19 cellular contexts compared by ENCODE assay signal in the genomic region with DNA sequence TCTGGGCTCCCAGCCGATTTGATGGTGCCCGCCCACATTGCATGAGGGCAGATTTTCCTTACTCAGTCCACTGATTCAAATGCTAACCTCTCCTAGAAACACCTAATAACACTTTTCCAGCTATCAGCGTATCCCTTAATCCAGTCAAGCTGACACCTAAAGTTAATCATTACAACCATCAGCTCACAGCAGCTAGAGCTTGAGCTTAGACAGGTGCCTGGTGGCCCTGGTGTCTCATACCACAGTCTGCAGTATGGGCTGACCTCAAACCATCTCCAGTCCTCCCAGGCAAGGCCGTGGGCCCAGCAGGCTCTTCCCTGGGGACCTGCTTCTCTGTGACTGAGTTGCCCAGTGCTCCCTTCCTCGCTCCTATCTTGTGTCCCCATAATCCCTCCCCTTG.
DNase-seq lines count a peak whose midpoint lies in the region; ATAC-seq, FAIRE-seq and TF ChIP-seq lines count a peak whose summit lies in the region.
"Had no signal": no experiment of that assay in that cellular context is flagged by ENCODE, and none has a peak within 500 bp of the region (broad histone marks: within the 10 kb centered on the region; RNA-seq: fewer than 3 reads in every experiment).

No MANE protein-coding gene starts in this region.

- TF ChIP-seq RAD21 in HepG2 (CRISPR knock-in tag; IDR thresholded peaks at IDR 0.05): no peak

- no peaks in the 10 kb centered on the region for H3K9me3 Mint-ChIP-seq in endodermal cell
- H3K9me3 Mint-ChIP-seq: CD8-positive, alpha-beta T cell had no signal

- in situ Hi-C loops in HepG2 (cut with HindIII; ENCODE audit: extremely low pct_ligation_motif_present, low pct_unique_long_range_greater_than_20kb): no loop called here

- H3K9me3 ChIP-seq in endodermal cell (ENCODE audit: control insufficient read depth, low read length) (no peaks in the 10 kb centered on the region), HepG2 (ENCODE audit: low read length) (no peaks in the 10 kb centered on the region), upper lobe of right lung (no peaks in the 10 kb centered on the region)

- H3K27ac Mint-ChIP-seq in endodermal cell: no peak overlapping the region
- H3K27ac Mint-ChIP-seq: CD8-positive, alpha-beta T cell had no signal

- intact Hi-C loops in HepG2 (cut with micrococcal nuclease; ENCODE audit: unreplicated experiment) (no loop called here), upper lobe of right lung (cut with DNase I) (no loop called here)

- H3K9ac ChIP-seq in endodermal cell (ENCODE audit: extremely low read depth, low read length, poor library complexity, severe bottlenecking): no peak overlapping the region
- H3K9ac ChIP-seq in HepG2 (ENCODE audit: insufficient read depth, low read depth, low read length): no peak overlapping the region

- POLR2A ChIA-PET in HepG2 (lab: Yijun Ruan, JAX): no interaction called here

- H3K36me3 ChIP-seq in endodermal cell (ENCODE audit: control insufficient read depth, insufficient read depth, low read length): no peaks in the 10 kb centered on the region
- no peaks in the 10 kb centered on the region for H3K36me3 ChIP-seq in HepG2 (replicated peaks in 1 of 2; ENCODE audit: control insufficient read depth in 1 of 2, insufficient read depth in 2 of 2, low read length in 2 of 2)
- no peaks in the 10 kb centered on the region for H3K36me3 ChIP-seq in upper lobe of right lung

- no peaks in the 10 kb centered on the region for H3K79me2 ChIP-seq in HepG2 (ENCODE audit: insufficient read depth, low read length)

- TF ChIP-seq CTCF in endodermal cell (conservative IDR thresholded peaks at IDR 0.05) (no peak), HepG2 (CRISPR knock-in tag; IDR thresholded peaks at IDR 0.05) (no peak), upper lobe of right lung (IDR thresholded peaks at IDR 0.05) (no peak)

- TF ChIP-seq POLR2A in HepG2 (IDR thresholded peaks at IDR 0.05; ENCODE audit: insufficient read depth in 1 of 2, low read depth in 2 of 2, low read length in 2 of 2): no peak

- H3K27me3 Mint-ChIP-seq in endodermal cell (ENCODE audit: insufficient read depth): no peaks in the 10 kb centered on the region

- FAIRE-seq in HepG2 (lab: Jason Lieb, UNC): no peak
- FAIRE-seq: H54 had no signal

- H4K20me1 ChIP-seq in HepG2 (ENCODE audit: insufficient read depth, low read length): no peaks in the 10 kb centered on the region

- no peak overlapping the region for H3K27ac ChIP-seq in endodermal cell (ENCODE audit: low read depth, low read length)
- H3K27ac ChIP-seq in HepG2 (ENCODE audit: extremely low read length, insufficient read depth, low read length): no peak overlapping the region
- no peak overlapping the region for H3K27ac ChIP-seq in upper lobe of right lung
- H3K27ac ChIP-seq: PC-9 had no signal

- H3K4me1 ChIP-seq in endodermal cell (ENCODE audit: control insufficient read depth, insufficient read depth, low read length) (peaks cover 24% of the 10 kb centered on the region), HepG2 (ENCODE audit: insufficient read depth, low read length) (peaks cover 11% of the 10 kb centered on the region), upper lobe of right lung (no peaks in the 10 kb centered on the region)

- H3K4me1 Mint-ChIP-seq in endodermal cell: peaks cover 52% of the 10 kb centered on the region

- H3K27me3 ChIP-seq in endodermal cell (ENCODE audit: control insufficient read depth, insufficient read depth, low read length, poor library complexity, severe bottlenecking) (no peaks in the 10 kb centered on the region), HepG2 (ENCODE audit: control insufficient read depth in 1 of 2, insufficient read depth in 2 of 2, low read length in 2 of 2) (peaks cover 4 to 19% of the 10 kb centered on the region in 2 experiments; a peak in 3 of 5 replicates), upper lobe of right lung (no peaks in the 10 kb centered on the region)

- TF ChIP-seq EP300 in HepG2 (IDR thresholded peaks at IDR 0.05; ENCODE audit: low read depth in 2 of 2, low read length in 2 of 2) (no peak), HepG2 (CRISPR knock-in tag; IDR thresholded peaks at IDR 0.05; ENCODE audit: borderline replicate concordance) (no peak)

- no peak overlapping the region for H2AFZ ChIP-seq in HepG2 (ENCODE audit: low read length)
- H2AFZ ChIP-seq: PC-9 had no signal

- DNase-seq in DMS53 treated with DMSO at 0.1 percent for 48 hours (lab: John Stamatoyannopoulos, UW; ENCODE audit: unreplicated experiment) (peak; percentile 64), endodermal cell (peak; percentile 52), HepG2 (ENCODE audit: low spot score) (no peak), upper lobe of right lung (peak; percentile 2), NCI-H748 (lab: John Stamatoyannopoulos, UW; ENCODE audit: unreplicated experiment) (no peak)
- DNase-seq in activated CD4-positive, alpha-beta T cell treated with anti-CD3 and anti-CD28 coated beads, Interleukin-2, amount 50 U/mL, for 1 hour: no peak
- DNase-seq: C1 segment of cervical spinal cord; CD8-positive, alpha-beta T cell; EL; GF-D8; Kasumi-1; NCI-H1694 treated with DMSO at 0.1 percent for 48 hours; NCI-H2081 treated with DMSO at 0.1 percent for 48 hours; NCI-H774; PC-9; RPMI8226; SHP77 had no signal

- no peak overlapping the region for H3K4me3 ChIP-seq in endodermal cell (ENCODE audit: low read length)
- no peak overlapping the region for H3K4me3 ChIP-seq in HepG2 (replicated peaks in 1 of 3; ENCODE audit: insufficient read depth in 1 of 3, low read depth in 2 of 3, low read length in 3 of 3)
- H3K4me3 ChIP-seq in upper lobe of right lung: no peak overlapping the region
- H3K4me3 ChIP-seq: PC-9 had no signal

- CTCF ChIA-PET in HepG2 (lab: Yijun Ruan, JAX; ENCODE audit: low intra/inter-chr PET ratio, low total read pairs): no interaction called here

- no peak overlapping the region for H3K4me3 Mint-ChIP-seq in endodermal cell
- H3K4me3 Mint-ChIP-seq: CD8-positive, alpha-beta T cell had no signal

- ATAC-seq in HepG2 (peak; percentile 60), upper lobe of right lung (no peak), HG02840 (IDR thresholded peaks at IDR 0.05; ENCODE audit: low FRiP score, unreplicated experiment) (no peak)
- ATAC-seq: CD8-positive, alpha-beta T cell had no signal

- no TSS peak for BruUV-seq in HepG2 (replicated peaks; lab: Mats Ljungman, UMichigan)

- H3K4me2 ChIP-seq in HepG2 (ENCODE audit: low read depth, low read length): no peak overlapping the region
- H3K4me2 ChIP-seq: PC-9 had no signal

- no peaks in the 10 kb centered on the region for H3K36me3 Mint-ChIP-seq in endodermal cell (ENCODE audit: low read depth)
- H3K36me3 Mint-ChIP-seq: CD8-positive, alpha-beta T cell had no signal

- 61 to 70% methylated on average over 3 to 5 of the region's 5 CpGs for WGBS in endodermal cell (ENCODE audit: insufficient coverage in 1 of 2, insufficient read length in 1 of 2), 2 experiments
- WGBS in HepG2 (ENCODE audit: low lambda C conversion rate): 39% methylated on average over 5 of the region's 5 CpGs

TF ChIP-seq in HepG2, 621 proteins besides CTCF, POLR2A, EP300 and RAD21 (continues in another document):
- TF ChIP-seq NCOA5 (CRISPR knock-in tag; IDR thresholded peaks at IDR 0.05) (no peak), ZFP82 (CRISPR knock-in tag; IDR thresholded peaks at IDR 0.05; ENCODE audit: borderline replicate concordance) (no peak), ZNF317 (CRISPR knock-in tag; IDR thresholded peaks at IDR 0.05) (no peak), ZC3H13 (CRISPR knock-in tag; IDR thresholded peaks at IDR 0.05) (no peak), TAF15 (IDR thresholded peaks at IDR 0.05; ENCODE audit: low read depth, low read length, poor library complexity, severe bottlenecking) (no peak), ZNF335 (CRISPR knock-in tag; IDR thresholded peaks at IDR 0.05) (no peak), ZNF547 (CRISPR knock-in tag; IDR thresholded peaks at IDR 0.05) (no peak), TRIM24 (CRISPR knock-in tag; IDR thresholded peaks at IDR 0.05) (no peak)
- TF ChIP-seq, protein P1, sequence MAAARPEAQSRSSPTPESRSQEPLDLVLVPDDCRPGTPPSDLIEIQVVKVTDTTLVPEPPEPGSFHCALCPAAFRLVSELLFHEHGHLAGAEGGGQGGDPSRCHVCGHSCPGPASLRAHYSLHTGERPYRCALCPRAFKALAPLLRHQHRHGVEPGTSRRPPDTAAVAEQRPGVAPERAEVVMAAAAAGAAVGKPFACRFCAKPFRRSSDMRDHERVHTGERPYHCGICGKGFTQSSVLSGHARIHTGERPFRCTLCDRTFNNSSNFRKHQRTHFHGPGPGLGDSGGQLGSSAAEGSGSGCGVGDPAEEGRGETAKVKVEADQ (CRISPR knock-in tag; IDR thresholded peaks at IDR 0.05; ENCODE audit: borderline replicate concordance): no peak
- TF ChIP-seq, protein P2, sequence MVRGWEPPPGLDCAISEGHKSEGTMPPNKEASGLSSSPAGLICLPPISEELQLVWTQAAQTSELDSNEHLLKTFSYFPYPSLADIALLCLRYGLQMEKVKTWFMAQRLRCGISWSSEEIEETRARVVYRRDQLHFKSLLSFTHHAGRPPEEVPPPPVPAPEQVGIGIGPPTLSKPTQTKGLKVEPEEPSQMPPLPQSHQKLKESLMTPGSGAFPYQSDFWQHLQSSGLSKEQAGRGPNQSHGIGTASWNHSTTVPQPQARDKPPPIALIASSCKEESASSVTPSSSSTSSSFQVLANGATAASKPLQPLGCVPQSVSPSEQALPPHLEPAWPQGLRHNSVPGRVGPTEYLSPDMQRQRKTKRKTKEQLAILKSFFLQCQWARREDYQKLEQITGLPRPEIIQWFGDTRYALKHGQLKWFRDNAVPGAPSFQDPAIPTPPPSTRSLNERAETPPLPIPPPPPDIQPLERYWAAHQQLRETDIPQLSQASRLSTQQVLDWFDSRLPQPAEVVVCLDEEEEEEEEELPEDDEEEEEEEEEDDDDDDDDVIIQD (CRISPR knock-in tag; IDR thresholded peaks at IDR 0.05; ENCODE audit: low read depth): no peak

Comparison
In these comparisons a context has a peak if more than half of its experiments do, and no peak if none do; other contexts are left out.
1. DNase-seq: peak in DMS53 treated with DMSO at 0.1 percent for 48 hours (single experiment), endodermal cell (single experiment) and upper lobe of right lung (single experiment); none in HepG2 (single experiment), activated CD4-positive, alpha-beta T cell treated with anti-CD3 and anti-CD28 coated beads, Interleukin-2, amount 50 U/mL, for 1 hour (single experiment) and NCI-H748 (single experiment).